In genomic region chr2:179270689-179271088, GRCh38 we compare ENCODE assay signal across 23 cellular contexts.
"Had no signal": no experiment of that assay in that cellular context is flagged by ENCODE, and none has a peak within 500 bp of the region (broad histone marks: within the 10 kb centered on the region; RNA-seq: fewer than 3 reads in every experiment).

No MANE protein-coding gene starts in this region.

- H3K9me3 ChIP-seq: colonic mucosa, left lung, right atrium auricular region, spleen, thoracic aorta, upper lobe of right lung had no signal

- H3K4me1 Mint-ChIP-seq: activated T-helper 17 cell treated with anti-CD3 and anti-CD28 coated beads, Interleukin-2, amount 50 U/mL, for 72 hours had no signal

- H3K36me3 Mint-ChIP-seq: activated CD4-positive, alpha-beta memory T cell treated with anti-CD3 and anti-CD28 coated beads for 36 hours; mesothelial cell of epicardium; naive thymus-derived CD4-positive, alpha-beta T cell had no signal

- H3K27ac Mint-ChIP-seq: activated CD4-positive, alpha-beta memory T cell treated with anti-CD3 and anti-CD28 coated beads for 36 hours; activated CD4-positive, alpha-beta T cell treated with anti-CD3 and anti-CD28 coated beads, Interleukin-2, amount 10 ng/mL, durations not matched to agents 24 days and 14 days; activated T-cell treated with anti-CD3 and anti-CD28 coated beads, Interleukin-2, amount 50 U/mL, for 24 hours; activated T-helper 17 cell treated with anti-CD3 and anti-CD28 coated beads, Interleukin-2, amount 50 U/mL, for 72 hours; mesothelial cell of epicardium; naive thymus-derived CD4-positive, alpha-beta T cell had no signal

- H3K27me3 ChIP-seq: colonic mucosa, left lung, right atrium auricular region, spleen, upper lobe of right lung had no signal

- H3K27ac ChIP-seq: colonic mucosa, spleen, upper lobe of right lung had no signal

- H3K4me3 Mint-ChIP-seq: activated CD4-positive, alpha-beta memory T cell treated with anti-CD3 and anti-CD28 coated beads for 36 hours; activated CD4-positive, alpha-beta T cell treated with anti-CD3 and anti-CD28 coated beads, Interleukin-2, amount 10 ng/mL, durations not matched to agents 24 days and 14 days; activated T-cell treated with anti-CD3 and anti-CD28 coated beads, Interleukin-2, amount 50 U/mL, for 24 hours; activated T-helper 17 cell treated with anti-CD3 and anti-CD28 coated beads, Interleukin-2, amount 50 U/mL, for 72 hours; mesothelial cell of epicardium; naive thymus-derived CD4-positive, alpha-beta T cell had no signal

- DNase-seq: activated CD4-positive, alpha-beta memory T cell treated with anti-CD3 and anti-CD28 coated beads for 36 hours; activated CD4-positive, alpha-beta T cell treated with anti-CD3 and anti-CD28 coated beads, Interleukin-2, amount 10 ng/mL, durations not matched to agents 24 days and 14 days; activated CD4-positive, CD25-positive, alpha-beta regulatory T cell treated with anti-CD3 and anti-CD28 coated beads, Interleukin-2, amount 50 U/mL, for 72 hours; activated CD8-positive, alpha-beta memory T cell treated with anti-CD3 and anti-CD28 coated beads, Interleukin-2, amount 50 U/mL, for 48 hours; activated gamma-delta T cell treated with Interleukin-2 at 50 U/mL for 16 hours; activated naive CD4-positive, alpha-beta T cell treated with anti-CD3 and anti-CD28 coated beads, Interleukin-2, amount 50 U/mL, for 16 hours; activated T-cell treated with anti-CD3 and anti-CD28 coated beads, Interleukin-2, amount 50 U/mL, for 24 hours; amygdala; cerebellar nuclear complex; colonic mucosa; effector memory CD4-positive, alpha-beta T cell; glutamatergic neuron; left lung; naive thymus-derived CD4-positive, alpha-beta T cell; nucleus accumbens; spleen; stimulated activated naive CD4-positive, alpha-beta T cell; T-helper 2 cell; upper lobe of right lung had no signal

- ATAC-seq: activated T-helper 17 cell treated with anti-CD3 and anti-CD28 coated beads, Interleukin-2, amount 50 U/mL, for 72 hours; left lung; naive thymus-derived CD4-positive, alpha-beta T cell; upper lobe of right lung had no signal

- H3K4me3 ChIP-seq: colonic mucosa, left lung, right atrium auricular region, spleen, thoracic aorta, upper lobe of right lung had no signal

- H3K36me3 ChIP-seq: colonic mucosa, left lung, right atrium auricular region, spleen, thoracic aorta, upper lobe of right lung had no signal

- H3K9me3 Mint-ChIP-seq: activated CD4-positive, alpha-beta memory T cell treated with anti-CD3 and anti-CD28 coated beads for 36 hours; activated CD4-positive, alpha-beta T cell treated with anti-CD3 and anti-CD28 coated beads, Interleukin-2, amount 10 ng/mL, durations not matched to agents 24 days and 14 days; activated T-cell treated with anti-CD3 and anti-CD28 coated beads, Interleukin-2, amount 50 U/mL, for 24 hours; activated T-helper 17 cell treated with anti-CD3 and anti-CD28 coated beads, Interleukin-2, amount 50 U/mL, for 72 hours; mesothelial cell of epicardium; naive thymus-derived CD4-positive, alpha-beta T cell had no signal
